Comparison of ENCODE assay signal across 17 cellular contexts in the genomic region with DNA sequence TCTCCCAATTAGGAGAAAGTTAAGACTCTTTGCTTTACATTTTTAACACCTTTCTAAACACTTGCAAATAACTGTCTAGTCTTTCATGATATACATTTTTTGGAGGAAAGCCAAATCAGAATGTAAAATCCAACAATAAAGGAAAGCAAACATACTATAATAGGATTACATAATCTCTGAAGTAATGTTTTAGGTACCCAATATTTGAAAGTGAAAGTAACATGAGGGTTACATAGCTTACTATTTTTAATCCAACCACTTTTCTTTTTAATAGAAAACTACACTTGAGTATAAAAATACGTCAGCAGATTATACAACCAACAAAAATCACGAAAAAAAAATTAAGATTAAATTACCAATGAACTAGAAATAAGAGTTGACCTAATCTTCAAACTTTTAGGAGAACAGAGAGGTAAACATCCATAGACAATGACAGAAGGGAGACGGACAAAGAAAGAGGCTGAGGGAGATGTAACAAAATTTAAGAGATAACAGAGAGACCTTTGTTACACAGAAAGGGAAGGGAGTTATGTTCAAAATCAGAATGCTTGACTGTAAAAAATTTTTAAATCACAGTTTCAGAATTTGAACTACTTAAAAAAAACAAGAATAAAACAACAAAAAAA.
DNase-seq lines count a peak whose midpoint lies in the region; ATAC-seq, FAIRE-seq and TF ChIP-seq lines count a peak whose summit lies in the region.
"Had no signal": no experiment of that assay in that cellular context is flagged by ENCODE, and none has a peak within 500 bp of the region (broad histone marks: within the 10 kb centered on the region; RNA-seq: fewer than 3 reads in every experiment).

No MANE protein-coding gene starts in this region.

- no peaks in the 10 kb centered on the region for H3K9me3 ChIP-seq in T-helper 17 cell (ENCODE audit: control insufficient read depth, low read length, poor library complexity, severe bottlenecking)
- H3K9me3 ChIP-seq in HepG2 (ENCODE audit: low read length): no peaks in the 10 kb centered on the region
- H3K9me3 ChIP-seq: neutrophil had no signal

- TF ChIP-seq CTCF in HepG2 (CRISPR knock-in tag; IDR thresholded peaks at IDR 0.05): no peak

- no peak overlapping the region for H2AFZ ChIP-seq in HepG2 (ENCODE audit: low read length)

- H3K27me3 ChIP-seq in HepG2 (ENCODE audit: control insufficient read depth in 1 of 2, insufficient read depth in 2 of 2, low read length in 2 of 2): no peaks in the 10 kb centered on the region
- H3K27me3 ChIP-seq: neutrophil had no signal

- H3K9me3 Mint-ChIP-seq in activated naive CD4-positive, alpha-beta T cell treated with anti-CD3 and anti-CD28 coated beads, Interleukin-2, amount 50 U/mL, for 24 hours: no peaks in the 10 kb centered on the region
- no peaks in the 10 kb centered on the region for H3K9me3 Mint-ChIP-seq in activated naive CD4-positive, alpha-beta T cell treated with anti-CD3 and anti-CD28 coated beads, Interleukin-2, amount 50 U/mL, for 72 hours
- peaks cover 0 to 3% of the 10 kb centered on the region in 2 donors for H3K9me3 Mint-ChIP-seq in stimulated activated naive B cell treated with anti-CD40 and anti-IgM and Interleukin-4, amounts not matched to agents 10 μg/mL and 1 μg/mL and 100 μg/mL, for 72 hours

- intact Hi-C loops in HepG2 (cut with micrococcal nuclease; ENCODE audit: unreplicated experiment): loop anchor here (10.0 kb wide), 1 partner anchor 227 kb away; no protein-coding TSS in a partner anchor

- TF ChIP-seq POLR2A in HepG2 (IDR thresholded peaks at IDR 0.05; ENCODE audit: insufficient read depth in 1 of 2, low read depth in 2 of 2, low read length in 2 of 2): no peak

- no peaks in the 10 kb centered on the region for H3K36me3 ChIP-seq in HepG2 (replicated peaks in 1 of 2; ENCODE audit: control insufficient read depth in 1 of 2, insufficient read depth in 2 of 2, low read length in 2 of 2)
- H3K36me3 ChIP-seq: neutrophil had no signal

- TF ChIP-seq EP300 in HepG2 (IDR thresholded peaks at IDR 0.05; ENCODE audit: low read depth in 2 of 2, low read length in 2 of 2): no peak
- no peak for TF ChIP-seq EP300 in HepG2 (CRISPR knock-in tag; IDR thresholded peaks at IDR 0.05; ENCODE audit: borderline replicate concordance)

- TF ChIP-seq RAD21 in HepG2 (CRISPR knock-in tag; IDR thresholded peaks at IDR 0.05): no peak

- no peak overlapping the region for H3K27ac ChIP-seq in HepG2 (ENCODE audit: extremely low read length, insufficient read depth, low read length)
- H3K27ac ChIP-seq: HL-60, neutrophil had no signal

- no peaks in the 10 kb centered on the region for H3K27me3 Mint-ChIP-seq in activated naive CD4-positive, alpha-beta T cell treated with anti-CD3 and anti-CD28 coated beads, Interleukin-2, amount 50 U/mL, for 24 hours
- H3K27me3 Mint-ChIP-seq in T-helper 17 cell: no peaks in the 10 kb centered on the region
- no peaks in the 10 kb centered on the region for H3K27me3 Mint-ChIP-seq in stimulated activated naive B cell treated with anti-CD40 and anti-IgM and Interleukin-4, amounts not matched to agents 10 μg/mL and 1 μg/mL and 100 μg/mL, for 72 hours

- no peaks in the 10 kb centered on the region for H3K79me2 ChIP-seq in HepG2 (ENCODE audit: insufficient read depth, low read length)

- ATAC-seq in activated naive CD4-positive, alpha-beta T cell treated with anti-CD3 and anti-CD28 coated beads, Interleukin-2, amount 50 U/mL, for 72 hours: no peak
- no peak for ATAC-seq in T-helper 17 cell
- no peak for ATAC-seq in stimulated activated naive B cell treated with anti-CD40 and anti-IgM and Interleukin-4, amounts not matched to agents 10 μg/mL and 1 μg/mL and 100 μg/mL, for 72 hours (replicated peaks)
- no peak for ATAC-seq in GM18858 (IDR thresholded peaks at IDR 0.05; ENCODE audit: unreplicated experiment)
- no peak for ATAC-seq in HepG2
- ATAC-seq: activated CD4-positive, CD25-positive, alpha-beta regulatory T cell treated with anti-CD3 and anti-CD28 coated beads, Interleukin-2, amount 50 U/mL, for 24 hours had no signal

- FAIRE-seq in frontal cortex (lab: Jason Lieb, UNC): peak; percentile 40
- no peak for FAIRE-seq in RCC 7860 (lab: Jason Lieb, UNC)
- no peak for FAIRE-seq in HepG2 (lab: Jason Lieb, UNC)

- DNase-seq in activated naive CD4-positive, alpha-beta T cell treated with anti-CD3 and anti-CD28 coated beads, Interleukin-2, amount 50 U/mL, for 72 hours (ENCODE audit: low spot score in 2 of 2): no peak
- DNase-seq in T-helper 17 cell (no peak), frontal cortex (ENCODE audit: low spot score in 2 of 2) (no peak), RCC 7860 (ENCODE audit: low spot score) (no peak), HepG2 (ENCODE audit: low spot score) (no peak)
- DNase-seq in stimulated activated naive B cell treated with anti-CD40 and anti-IgM and Interleukin-4, amounts not matched to agents 10 μg/mL and 1 μg/mL and 100 μg/mL, for 72 hours: no peak
- DNase-seq: activated effector memory CD4-positive, alpha-beta T cell treated with anti-CD3 and anti-CD28 coated beads, Interleukin-2, amount 50 U/mL, for 16 hours; AML-193; foreskin melanocyte; GDM1; NCI-H510A treated with DMSO at 0.1 percent for 48 hours; SHP77 treated with DMSO at 0.1 percent for 48 hours had no signal

- in situ Hi-C loops in HepG2 (cut with HindIII; ENCODE audit: extremely low pct_ligation_motif_present, low pct_unique_long_range_greater_than_20kb): no loop called here

- H3K4me3 Mint-ChIP-seq in activated naive CD4-positive, alpha-beta T cell treated with anti-CD3 and anti-CD28 coated beads, Interleukin-2, amount 50 U/mL, for 24 hours: peak overlapping the region; percentile 74
- H3K4me3 Mint-ChIP-seq in T-helper 17 cell: peak overlapping the region; percentile 47
- peak overlapping the region; percentile 42 to 54 for H3K4me3 Mint-ChIP-seq in stimulated activated naive B cell treated with anti-CD40 and anti-IgM and Interleukin-4, amounts not matched to agents 10 μg/mL and 1 μg/mL and 100 μg/mL, for 72 hours

- no peaks in the 10 kb centered on the region for H3K36me3 Mint-ChIP-seq in activated naive CD4-positive, alpha-beta T cell treated with anti-CD3 and anti-CD28 coated beads, Interleukin-2, amount 50 U/mL, for 24 hours
- H3K36me3 Mint-ChIP-seq in activated naive CD4-positive, alpha-beta T cell treated with anti-CD3 and anti-CD28 coated beads, Interleukin-2, amount 50 U/mL, for 72 hours: no peaks in the 10 kb centered on the region
- H3K36me3 Mint-ChIP-seq in T-helper 17 cell (ENCODE audit: low read depth): no peaks in the 10 kb centered on the region
- peaks cover 7 to 11% of the 10 kb centered on the region in 2 donors for H3K36me3 Mint-ChIP-seq in stimulated activated naive B cell treated with anti-CD40 and anti-IgM and Interleukin-4, amounts not matched to agents 10 μg/mL and 1 μg/mL and 100 μg/mL, for 72 hours

- no peak overlapping the region for H3K9ac ChIP-seq in HepG2 (ENCODE audit: insufficient read depth, low read depth, low read length)

- CTCF ChIA-PET in HepG2 (lab: Yijun Ruan, JAX; ENCODE audit: low intra/inter-chr PET ratio, low total read pairs): no interaction called here

- POLR2A ChIA-PET in HepG2 (lab: Yijun Ruan, JAX): no interaction called here

- 11% methylated on average over 3 of the region's 3 CpGs for WGBS in HepG2 (ENCODE audit: low lambda C conversion rate)

- no peak overlapping the region for H3K4me2 ChIP-seq in HepG2 (ENCODE audit: low read depth, low read length)

- BruUV-seq in HepG2 (replicated peaks; lab: Mats Ljungman, UMichigan): no TSS peak

- no peaks in the 10 kb centered on the region for H3K4me1 ChIP-seq in HepG2 (ENCODE audit: insufficient read depth, low read length)

- no peak overlapping the region for H3K4me3 ChIP-seq in HepG2 (replicated peaks in 1 of 3; ENCODE audit: insufficient read depth in 1 of 3, low read depth in 2 of 3, low read length in 3 of 3)

- H4K20me1 ChIP-seq in HepG2 (ENCODE audit: insufficient read depth, low read length): no peaks in the 10 kb centered on the region

- no peak overlapping the region for H3K27ac Mint-ChIP-seq in activated naive CD4-positive, alpha-beta T cell treated with anti-CD3 and anti-CD28 coated beads, Interleukin-2, amount 50 U/mL, for 24 hours
- no peak overlapping the region for H3K27ac Mint-ChIP-seq in activated naive CD4-positive, alpha-beta T cell treated with anti-CD3 and anti-CD28 coated beads, Interleukin-2, amount 50 U/mL, for 72 hours
- peak overlapping the region; percentile 81 for H3K27ac Mint-ChIP-seq in T-helper 17 cell
- H3K27ac Mint-ChIP-seq in stimulated activated naive B cell treated with anti-CD40 and anti-IgM and Interleukin-4, amounts not matched to agents 10 μg/mL and 1 μg/mL and 100 μg/mL, for 72 hours: peak overlapping the region; percentile 20

- peaks cover 11% of the 10 kb centered on the region for H3K4me1 Mint-ChIP-seq in activated naive CD4-positive, alpha-beta T cell treated with anti-CD3 and anti-CD28 coated beads, Interleukin-2, amount 50 U/mL, for 24 hours
- peaks cover 3% of the 10 kb centered on the region for H3K4me1 Mint-ChIP-seq in T-helper 17 cell
- peaks cover 7 to 17% of the 10 kb centered on the region in 2 donors for H3K4me1 Mint-ChIP-seq in stimulated activated naive B cell treated with anti-CD40 and anti-IgM and Interleukin-4, amounts not matched to agents 10 μg/mL and 1 μg/mL and 100 μg/mL, for 72 hours

TF ChIP-seq in HepG2, 621 proteins besides CTCF, POLR2A, EP300 and RAD21:
- TF ChIP-seq MAFK (conservative IDR thresholded peaks at IDR 0.05 in 1 of 2, IDR thresholded peaks at IDR 0.05 in 1 of 2; ENCODE audit: low read length in 2 of 2) (0 out of 4 replicates have a peak, but pooled peaks of 1 of the 2 experiments have one; percentile 24), ZNF160 (CRISPR knock-in tag; IDR thresholded peaks at IDR 0.05) (no peak)

Comparison
In these comparisons a context has a peak if more than half of its experiments do, and no peak if none do; other contexts are left out.
1. H3K27ac Mint-ChIP-seq: peak in T-helper 17 cell (single experiment) and stimulated activated naive B cell treated with anti-CD40 and anti-IgM and Interleukin-4, amounts not matched to agents 10 μg/mL and 1 μg/mL and 100 μg/mL, for 72 hours (single experiment); none in activated naive CD4-positive, alpha-beta T cell treated with anti-CD3 and anti-CD28 coated beads, Interleukin-2, amount 50 U/mL, for 24 hours (single experiment) and activated naive CD4-positive, alpha-beta T cell treated with anti-CD3 and anti-CD28 coated beads, Interleukin-2, amount 50 U/mL, for 72 hours (0 of 2).
2. Peak in every context shown above with its lines, with median percentiles within 50 percentile points of each other: H3K4me3 Mint-ChIP-seq.